18 cellular contexts compared by ENCODE assay signal in genomic region chr13:99207511-99207910, GRCh38. TPM values are rescaled to one million over a fixed set of nuclear protein-coding genes. Genes with fewer than 3 reads are reported as not detected.
"Had no signal": no experiment of that assay in that cellular context is flagged by ENCODE, and none has a peak within 500 bp of the region (broad histone marks: within the 10 kb centered on the region; RNA-seq: fewer than 3 reads in every experiment).

No MANE protein-coding gene starts in this region.

- H3K27ac ChIP-seq: dorsolateral prefrontal cortex, tibial artery, vagina, WERI-Rb-1 had no signal

- H3K27ac Mint-ChIP-seq: activated T-cell treated with anti-CD3 and anti-CD28 coated beads, Interleukin-2, amount 50 U/mL, for 72 hours; stimulated activated memory B cell treated with anti-CD40 and anti-IgM and Interleukin-4, amounts not matched to agents 10 μg/mL and 1 μg/mL and 100 μg/mL, for 72 hours; T-helper 1 cell treated with Interleukin-12 subunit alpha and Interleukin-12 subunit beta and Interleukin-4 antibody, amounts not matched to agents 30 μg/mL and 1 μg/mL, for 36 hours had no signal

- H3K9me3 ChIP-seq: tibial artery, vagina had no signal

- H3K27me3 Mint-ChIP-seq: stimulated activated memory B cell treated with anti-CD40 and anti-IgM and Interleukin-4, amounts not matched to agents 10 μg/mL and 1 μg/mL and 100 μg/mL, for 72 hours had no signal

- ATAC-seq: activated T-cell treated with anti-CD3 and anti-CD28 coated beads, Interleukin-2, amount 50 U/mL, for 72 hours; left lobe of liver; stimulated activated memory B cell treated with anti-CD40 and anti-IgM and Interleukin-4, amounts not matched to agents 10 μg/mL and 1 μg/mL and 100 μg/mL, for 72 hours had no signal

- H3K36me3 ChIP-seq: vagina had no signal

- DNase-seq: activated CD4-positive, alpha-beta T cell treated with anti-CD3 and anti-CD28 coated beads for 4 hours; activated CD8-positive, alpha-beta memory T cell treated with anti-CD3 and anti-CD28 coated beads, Interleukin-2, amount 50 U/mL, for 48 hours; activated T-cell treated with anti-CD3 and anti-CD28 coated beads, Interleukin-2, amount 50 U/mL, for 72 hours; dorsolateral prefrontal cortex; erythroblast; islet precursor cell; midbrain; stimulated activated CD4-positive, alpha-beta T cell treated with anti-CD3 and anti-CD28 coated beads, Interleukin-2, amount 100 ng/mL, for 48 hours; tibial artery; WERI-Rb-1 had no signal

- H3K4me3 Mint-ChIP-seq: stimulated activated memory B cell treated with anti-CD40 and anti-IgM and Interleukin-4, amounts not matched to agents 10 μg/mL and 1 μg/mL and 100 μg/mL, for 72 hours; T-helper 1 cell treated with Interleukin-12 subunit alpha and Interleukin-12 subunit beta and Interleukin-4 antibody, amounts not matched to agents 30 μg/mL and 1 μg/mL, for 36 hours had no signal

- H3K27me3 ChIP-seq: dorsolateral prefrontal cortex, tibial artery, vagina had no signal

- H3K4me3 ChIP-seq: dorsolateral prefrontal cortex, tibial artery, vagina had no signal

- H3K9me3 Mint-ChIP-seq: activated T-cell treated with anti-CD3 and anti-CD28 coated beads, Interleukin-2, amount 50 U/mL, for 72 hours; stimulated activated memory B cell treated with anti-CD40 and anti-IgM and Interleukin-4, amounts not matched to agents 10 μg/mL and 1 μg/mL and 100 μg/mL, for 72 hours; T-helper 1 cell treated with Interleukin-12 subunit alpha and Interleukin-12 subunit beta and Interleukin-4 antibody, amounts not matched to agents 30 μg/mL and 1 μg/mL, for 36 hours had no signal

RNA-seq across cellular contexts. Expression of gene GPR18, which starts 50.7 kb away (rescaled TPM):
- total RNA-seq: bronchial epithelial cell, dorsolateral prefrontal cortex, lung microvascular endothelial cell, myocyte, posterior vena cava, vagina had no signal
